In the genomic region with DNA sequence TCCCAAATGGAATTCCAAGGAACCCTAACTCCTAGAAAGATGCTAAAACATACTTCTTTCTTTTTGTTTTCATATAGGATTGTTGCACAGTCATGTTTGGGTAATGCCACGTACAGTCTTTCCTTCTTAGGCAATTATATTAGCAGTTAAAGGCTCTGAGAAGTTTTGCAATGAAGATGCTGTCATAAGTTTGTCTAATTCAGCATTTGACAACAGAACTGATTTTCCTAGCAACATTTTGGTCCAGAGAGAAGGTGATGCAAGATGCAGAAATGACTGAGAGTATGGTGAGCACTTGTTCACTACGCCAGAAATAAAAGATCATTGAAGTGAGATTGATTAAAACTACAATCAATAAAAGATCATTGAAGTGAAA, we compare ENCODE assay signal across 16 cellular contexts.
"Had no signal": no experiment of that assay in that cellular context is flagged by ENCODE, and none has a peak within 500 bp of the region (broad histone marks: within the 10 kb centered on the region; RNA-seq: fewer than 3 reads in every experiment).

No MANE protein-coding gene starts in this region.

- DNase-seq: effector memory CD4-positive, alpha-beta T cell; heart right ventricle; hypothalamus; kidney glomerular epithelial cell; naive thymus-derived CD4-positive, alpha-beta T cell; nephron progenitor cell; psoas muscle; retina; stimulated activated CD4-positive, alpha-beta T cell treated with anti-CD3 and anti-CD28 coated beads, Interleukin-4, amount 100 ng/mL, for 1 hour; tibial artery; upper lobe of right lung had no signal

- H3K27ac ChIP-seq: esophagus muscularis mucosa, heart right ventricle, neutrophil, psoas muscle, right lobe of liver, tibial artery, upper lobe of right lung, vagina had no signal

- H3K27me3 ChIP-seq: esophagus muscularis mucosa, heart right ventricle, neutrophil, right lobe of liver, tibial artery, upper lobe of right lung, vagina had no signal

- H3K9me3 ChIP-seq: esophagus muscularis mucosa, heart right ventricle, neutrophil, psoas muscle, right lobe of liver, tibial artery, upper lobe of right lung, vagina had no signal

- ATAC-seq: heart right ventricle; naive thymus-derived CD4-positive, alpha-beta T cell; psoas muscle; stimulated activated memory B cell treated with anti-CD40 and anti-IgM and Interleukin-4, amounts not matched to agents 10 μg/mL and 1 μg/mL and 100 μg/mL, for 72 hours had no signal

- H3K4me3 ChIP-seq: esophagus muscularis mucosa, heart right ventricle, psoas muscle, right lobe of liver, tibial artery, upper lobe of right lung, vagina had no signal

- H3K36me3 ChIP-seq: esophagus muscularis mucosa, heart right ventricle, neutrophil, right lobe of liver, tibial artery, upper lobe of right lung, vagina had no signal

- H3K4me1 ChIP-seq: esophagus muscularis mucosa, heart right ventricle, psoas muscle, right lobe of liver, tibial artery, upper lobe of right lung, vagina had no signal
